1 cellular context compared by ENCODE assay signal in the genomic region with DNA sequence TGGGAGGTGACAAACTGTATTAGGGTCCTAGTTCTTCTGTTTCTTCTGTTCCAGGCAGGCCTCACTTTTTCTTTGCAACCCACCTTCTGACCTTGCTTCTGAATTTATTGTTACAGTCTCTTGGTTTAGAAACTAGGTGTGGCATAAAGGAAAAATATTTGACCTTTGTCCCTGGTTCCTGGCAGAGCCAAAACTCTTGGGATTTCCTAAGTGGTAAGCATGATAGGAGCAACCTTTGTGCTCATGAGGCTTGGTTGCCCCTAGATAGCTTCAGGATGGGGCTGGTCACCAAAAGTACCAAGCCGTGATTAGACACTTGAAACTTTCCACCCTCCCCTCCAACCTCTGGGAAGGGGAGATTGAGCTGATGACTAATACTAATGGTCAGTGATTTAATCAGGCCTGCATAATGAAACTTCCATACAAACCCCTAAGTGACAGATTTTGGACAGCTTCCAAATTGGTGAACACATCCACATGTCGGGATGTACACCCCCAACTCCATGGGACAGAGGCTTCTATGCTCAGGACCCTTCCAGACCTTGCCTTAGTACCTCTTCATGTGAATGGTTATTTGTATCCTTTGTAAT.
TF ChIP-seq lines count a peak whose summit lies in the region.

No MANE protein-coding gene starts in this region.

TF ChIP-seq in A549, 52 proteins besides CTCF, POLR2A, EP300 and RAD21 (continued from another document):
- TF ChIP-seq TP53 (CRISPR knock-in tag; IDR thresholded peaks at IDR 0.05) (no peak), CBX8 (IDR thresholded peaks at IDR 0.05) (no peak), NPAS2 (CRISPR knock-in tag; IDR thresholded peaks at IDR 0.05; ENCODE audit: borderline replicate concordance) (no peak), JUNB (IDR thresholded peaks at IDR 0.05) (no peak), ZC3H11A (IDR thresholded peaks at IDR 0.05) (no peak), SREBF2 (IDR thresholded peaks at IDR 0.05) (no peak), RFX5 (IDR thresholded peaks at IDR 0.05) (no peak)
